ENCODE assay signal across 1 cellular context in genomic region chr15:88620995-88621772, GRCh38.
A peak's percentile ranks its signal among the peaks of the same experiment; 100 is the strongest.
TF ChIP-seq lines count a peak whose summit lies in the region.

AEN (plus strand) TSS chr15:88621340; CDS start chr15:88626210, 4,870 bp downstream.

TF ChIP-seq in HepG2, 621 proteins besides CTCF, POLR2A, EP300 and RAD21 (continued from another document and continues in another):
- TF ChIP-seq, protein P1, sequence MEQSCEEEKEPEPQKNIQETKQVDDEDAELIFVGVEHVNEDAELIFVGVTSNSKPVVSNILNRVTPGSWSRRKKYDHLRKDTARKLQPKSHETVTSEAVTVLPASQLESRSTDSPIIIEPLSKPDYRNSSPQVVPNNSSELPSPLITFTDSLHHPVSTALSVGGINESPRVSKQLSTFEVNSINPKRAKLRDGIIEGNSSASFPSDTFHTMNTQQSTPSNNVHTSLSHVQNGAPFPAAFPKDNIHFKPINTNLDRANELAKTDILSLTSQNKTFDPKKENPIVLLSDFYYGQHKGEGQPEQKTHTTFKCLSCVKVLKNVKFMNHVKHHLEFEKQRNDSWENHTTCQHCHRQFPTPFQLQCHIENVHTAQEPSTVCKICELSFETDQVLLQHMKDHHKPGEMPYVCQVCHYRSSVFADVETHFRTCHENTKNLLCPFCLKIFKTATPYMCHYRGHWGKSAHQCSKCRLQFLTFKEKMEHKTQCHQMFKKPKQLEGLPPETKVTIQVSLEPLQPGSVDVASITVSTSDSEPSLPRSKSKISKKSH (CRISPR knock-in tag; IDR thresholded peaks at IDR 0.05; ENCODE audit: borderline replicate concordance): peak; percentile 81
- TF ChIP-seq THRA (CRISPR knock-in tag; IDR thresholded peaks at IDR 0.05; ENCODE audit: borderline replicate concordance): peak; percentile 17; the same call in 1 of the 2 replicates
- peak; percentile 68; the same call in 1 of the 2 replicates for TF ChIP-seq SP4 (CRISPR knock-in tag; IDR thresholded peaks at IDR 0.05)
- no peak for TF ChIP-seq ZNF343 (CRISPR knock-in tag; IDR thresholded peaks at IDR 0.05)
- TF ChIP-seq MED8 (CRISPR knock-in tag; IDR thresholded peaks at IDR 0.05; ENCODE audit: insufficient replicate concordance): peak; percentile 40
- TF ChIP-seq STAT6 (CRISPR knock-in tag; IDR thresholded peaks at IDR 0.05; ENCODE audit: borderline replicate concordance): no peak
- TF ChIP-seq SNAI1 (CRISPR knock-in tag; IDR thresholded peaks at IDR 0.05; ENCODE audit: borderline replicate concordance): no peak
- no peak for TF ChIP-seq KDM6A (CRISPR knock-in tag; IDR thresholded peaks at IDR 0.05; ENCODE audit: low read depth)
- TF ChIP-seq NFYC (CRISPR knock-in tag; IDR thresholded peaks at IDR 0.05): peak; percentile 98
- TF ChIP-seq ZKSCAN1 (IDR thresholded peaks at IDR 0.05; ENCODE audit: low read length): no peak
- no peak for TF ChIP-seq SMAD3 (CRISPR knock-in tag; IDR thresholded peaks at IDR 0.05)
- TF ChIP-seq HOMEZ (CRISPR knock-in tag; IDR thresholded peaks at IDR 0.05; ENCODE audit: low read depth): no peak
- no peak for TF ChIP-seq FOXP1 (IDR thresholded peaks at IDR 0.05)
- no peak for TF ChIP-seq FOXP1 (CRISPR knock-in tag; IDR thresholded peaks at IDR 0.05)
- no peak for TF ChIP-seq ZNF367 (CRISPR knock-in tag; IDR thresholded peaks at IDR 0.05; ENCODE audit: borderline replicate concordance)
- TF ChIP-seq, protein P2, sequence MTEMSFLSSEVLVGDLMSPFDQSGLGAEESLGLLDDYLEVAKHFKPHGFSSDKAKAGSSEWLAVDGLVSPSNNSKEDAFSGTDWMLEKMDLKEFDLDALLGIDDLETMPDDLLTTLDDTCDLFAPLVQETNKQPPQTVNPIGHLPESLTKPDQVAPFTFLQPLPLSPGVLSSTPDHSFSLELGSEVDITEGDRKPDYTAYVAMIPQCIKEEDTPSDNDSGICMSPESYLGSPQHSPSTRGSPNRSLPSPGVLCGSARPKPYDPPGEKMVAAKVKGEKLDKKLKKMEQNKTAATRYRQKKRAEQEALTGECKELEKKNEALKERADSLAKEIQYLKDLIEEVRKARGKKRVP (CRISPR knock-in tag; IDR thresholded peaks at IDR 0.05): no peak
- no peak for TF ChIP-seq SCMH1 (CRISPR knock-in tag; IDR thresholded peaks at IDR 0.05; ENCODE audit: borderline replicate concordance)
- peak; percentile 70; the same call in 1 of the 2 replicates for TF ChIP-seq HIVEP1 (CRISPR knock-in tag; IDR thresholded peaks at IDR 0.05)
- TF ChIP-seq HOXA3 (CRISPR knock-in tag; IDR thresholded peaks at IDR 0.05): peak; percentile 69
- no peak for TF ChIP-seq ZNF12 (CRISPR knock-in tag; IDR thresholded peaks at IDR 0.05)
- peak; percentile 93 for TF ChIP-seq ETV5 (CRISPR knock-in tag; IDR thresholded peaks at IDR 0.05; ENCODE audit: borderline replicate concordance)
- TF ChIP-seq ZNF883 (CRISPR knock-in tag; IDR thresholded peaks at IDR 0.05; ENCODE audit: not compliant biosample characterization): peak; percentile 79
- no peak for TF ChIP-seq ZNF30 (CRISPR knock-in tag; IDR thresholded peaks at IDR 0.05)
- no peak for TF ChIP-seq ZNF317 (CRISPR knock-in tag; IDR thresholded peaks at IDR 0.05)
- TF ChIP-seq ZNF33A (CRISPR knock-in tag; IDR thresholded peaks at IDR 0.05; ENCODE audit: borderline replicate concordance): no peak
- TF ChIP-seq ZNF556 (CRISPR knock-in tag; IDR thresholded peaks at IDR 0.05; ENCODE audit: borderline replicate concordance): no peak
- TF ChIP-seq JUNB (CRISPR knock-in tag; IDR thresholded peaks at IDR 0.05; ENCODE audit: borderline replicate concordance): no peak
- TF ChIP-seq, protein P3, sequence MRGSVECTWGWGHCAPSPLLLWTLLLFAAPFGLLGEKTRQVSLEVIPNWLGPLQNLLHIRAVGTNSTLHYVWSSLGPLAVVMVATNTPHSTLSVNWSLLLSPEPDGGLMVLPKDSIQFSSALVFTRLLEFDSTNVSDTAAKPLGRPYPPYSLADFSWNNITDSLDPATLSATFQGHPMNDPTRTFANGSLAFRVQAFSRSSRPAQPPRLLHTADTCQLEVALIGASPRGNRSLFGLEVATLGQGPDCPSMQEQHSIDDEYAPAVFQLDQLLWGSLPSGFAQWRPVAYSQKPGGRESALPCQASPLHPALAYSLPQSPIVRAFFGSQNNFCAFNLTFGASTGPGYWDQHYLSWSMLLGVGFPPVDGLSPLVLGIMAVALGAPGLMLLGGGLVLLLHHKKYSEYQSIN (CRISPR knock-in tag; IDR thresholded peaks at IDR 0.05; ENCODE audit: borderline replicate concordance): no peak
- TF ChIP-seq SP1 (IDR thresholded peaks at IDR 0.05): no peak
- peak; percentile 68 for TF ChIP-seq SP1 (CRISPR knock-in tag; IDR thresholded peaks at IDR 0.05)
- TF ChIP-seq ZNF552 (CRISPR knock-in tag; IDR thresholded peaks at IDR 0.05; ENCODE audit: borderline replicate concordance): peak; percentile 41; the same call in 1 of the 2 replicates
- TF ChIP-seq SAFB2 (CRISPR knock-in tag; IDR thresholded peaks at IDR 0.05; ENCODE audit: borderline replicate concordance, low read depth): 0 out of 2 replicates have a peak, but pooled peaks have one; percentile 39
- TF ChIP-seq NR1H2 (CRISPR knock-in tag; IDR thresholded peaks at IDR 0.05; ENCODE audit: borderline replicate concordance, low read depth): 0 out of 2 replicates have a peak, but pooled peaks have one; percentile 58
- no peak for TF ChIP-seq ZBTB34 (CRISPR knock-in tag; IDR thresholded peaks at IDR 0.05)
- TF ChIP-seq TRIM24 (CRISPR knock-in tag; IDR thresholded peaks at IDR 0.05): no peak
- peak; percentile 78 for TF ChIP-seq PHF20 (CRISPR knock-in tag; IDR thresholded peaks at IDR 0.05)
- TF ChIP-seq RBAK (CRISPR knock-in tag; IDR thresholded peaks at IDR 0.05): no peak
- no peak for TF ChIP-seq PLRG1 (conservative IDR thresholded peaks at IDR 0.05)
- no peak for TF ChIP-seq KDM4B (CRISPR knock-in tag; IDR thresholded peaks at IDR 0.05)
- no peak for TF ChIP-seq ZFP82 (CRISPR knock-in tag; IDR thresholded peaks at IDR 0.05; ENCODE audit: borderline replicate concordance)
- no peak for TF ChIP-seq ZNF674 (CRISPR knock-in tag; IDR thresholded peaks at IDR 0.05; ENCODE audit: low read depth)
- no peak; the same call in none of the 2 replicates for TF ChIP-seq RFXAP (CRISPR knock-in tag; IDR thresholded peaks at IDR 0.05; ENCODE audit: borderline replicate concordance)
- no peak; the same call in 1 of the 2 replicates for TF ChIP-seq SP5 (CRISPR knock-in tag; IDR thresholded peaks at IDR 0.05; ENCODE audit: borderline replicate concordance, low read depth)
- TF ChIP-seq KAT2B (IDR thresholded peaks at IDR 0.05; ENCODE audit: borderline replicate concordance, low read depth, low read length): no peak
- no peak for TF ChIP-seq XRCC5 (optimal IDR thresholded peaks at IDR 0.05; ENCODE audit: low read length)
- no peak for TF ChIP-seq ZFAT (CRISPR knock-in tag; conservative IDR thresholded peaks at IDR 0.05)
- peak; percentile 45; the same call in 1 of the 2 replicates for TF ChIP-seq SPEN (CRISPR knock-in tag; IDR thresholded peaks at IDR 0.05; ENCODE audit: low read depth)
- no peak for TF ChIP-seq TEAD2 (CRISPR knock-in tag; IDR thresholded peaks at IDR 0.05)
- TF ChIP-seq BCLAF1 (IDR thresholded peaks at IDR 0.05): no peak
- no peak for TF ChIP-seq MTA1 (CRISPR knock-in tag; IDR thresholded peaks at IDR 0.05; ENCODE audit: borderline replicate concordance)
- TF ChIP-seq MTF1 (CRISPR knock-in tag; IDR thresholded peaks at IDR 0.05): 0 out of 2 replicates have a peak, but pooled peaks have one; percentile 27
- peak; percentile 99 for TF ChIP-seq ARID4A (CRISPR knock-in tag; IDR thresholded peaks at IDR 0.05; ENCODE audit: borderline replicate concordance)
